In the genomic region with DNA sequence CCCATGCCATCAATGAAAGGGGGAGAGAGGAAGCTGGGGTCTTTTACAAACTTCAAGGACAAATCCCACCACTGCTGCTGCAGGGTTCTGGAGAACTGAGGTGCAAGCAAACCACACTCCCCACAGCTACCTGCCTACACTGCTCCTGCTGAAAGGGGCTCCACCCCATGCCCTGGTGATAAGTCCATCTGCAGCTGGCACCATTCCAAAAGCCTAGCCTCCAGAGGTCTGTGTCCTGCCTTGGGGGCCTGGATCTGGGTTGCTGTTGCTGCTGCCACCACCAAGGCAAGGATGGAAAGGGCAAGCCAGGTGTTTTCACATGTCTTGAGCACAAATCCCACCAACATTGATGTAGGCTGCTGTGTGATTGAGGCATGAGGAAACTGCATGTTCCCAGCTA, we compare ENCODE assay signal across 24 cellular contexts.
"Had no signal": no experiment of that assay in that cellular context is flagged by ENCODE, and none has a peak within 500 bp of the region (broad histone marks: within the 10 kb centered on the region; RNA-seq: fewer than 3 reads in every experiment).

No MANE protein-coding gene starts in this region.

- H3K36me3 ChIP-seq: heart right ventricle, left lung, prostate gland, spleen, suprapubic skin, thoracic aorta, tibial artery, uterus had no signal

- DNase-seq: heart right ventricle; kidney; left colon; left lung; midbrain; mucosa of descending colon; naive thymus-derived CD4-positive, alpha-beta T cell; nucleus accumbens; retina; small intestine; spleen; stimulated activated CD4-positive, alpha-beta T cell treated with anti-CD3 and anti-CD28 coated beads, Interleukin-4, amount 100 ng/mL, for 24 hours; stimulated activated naive CD4-positive, alpha-beta T cell; tibial artery; uterus had no signal

- H3K4me3 ChIP-seq: heart right ventricle, hepatocyte, left lung, lung, mucosa of descending colon, prostate gland, spleen, suprapubic skin, thoracic aorta, tibial artery, uterus had no signal

- H3K27me3 ChIP-seq: heart right ventricle, hepatocyte, left lung, spleen, suprapubic skin, tibial artery, uterus had no signal

- H3K4me1 ChIP-seq: heart right ventricle, left lung, parathyroid adenoma, prostate gland, spleen, suprapubic skin, tibial artery, uterus had no signal

- ATAC-seq: heart right ventricle; left colon; left lung; mucosa of descending colon; naive thymus-derived CD4-positive, alpha-beta T cell; natural killer cell treated with Interleukin-12 subunit alpha and Interleukin-12 subunit beta and Interleukin-15 and Interleukin-18, amount 100 ng/mL, for 72 hours; right cardiac atrium; sciatic nerve had no signal

- H3K79me2 ChIP-seq: hepatocyte, parathyroid adenoma had no signal

- H3K9ac ChIP-seq: parathyroid adenoma had no signal

- H2AFZ ChIP-seq: hepatocyte, parathyroid adenoma had no signal

- H3K27ac ChIP-seq: heart right ventricle, hepatocyte, left lung, parathyroid adenoma, prostate gland, spleen, suprapubic skin, thoracic aorta, tibial artery, uterus had no signal

- H3K9me3 ChIP-seq: mucosa of descending colon, prostate gland, suprapubic skin, uterus had no signal

- FAIRE-seq: kidney, small intestine had no signal

- H3K4me2 ChIP-seq: hepatocyte had no signal
